In the genomic region with DNA sequence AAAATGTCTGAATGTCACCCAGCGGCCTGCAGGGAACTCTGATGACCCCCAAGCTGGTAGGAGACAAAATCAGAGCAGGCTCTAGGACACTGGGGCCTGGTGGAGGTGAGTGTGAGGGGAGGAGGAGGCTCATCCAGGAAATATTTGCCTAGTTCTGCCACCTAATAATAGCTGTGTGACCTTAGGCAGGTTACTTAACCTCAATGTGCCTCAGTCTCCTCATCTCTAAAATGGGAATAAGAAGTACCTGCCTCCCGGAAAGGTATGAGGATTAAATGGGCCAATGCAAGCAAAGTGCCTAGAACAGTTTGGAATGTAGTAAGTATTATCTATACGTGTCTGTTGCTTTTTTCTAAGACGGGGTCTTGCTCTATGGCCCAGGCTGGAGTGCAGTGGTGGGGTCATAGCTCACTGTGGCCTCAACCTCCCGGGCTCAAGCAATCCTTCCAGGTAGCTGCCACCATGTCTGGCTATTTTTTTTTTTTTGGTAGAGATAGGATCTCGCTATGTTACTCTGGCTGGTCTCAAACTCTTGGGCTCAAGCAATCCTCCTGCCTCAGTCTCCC, we compare ENCODE assay signal across 20 cellular contexts.
DNase-seq lines count a peak whose midpoint lies in the region; ATAC-seq and TF ChIP-seq lines count a peak whose summit lies in the region.
"Had no signal": no experiment of that assay in that cellular context is flagged by ENCODE, and none has a peak within 500 bp of the region (broad histone marks: within the 10 kb centered on the region; RNA-seq: fewer than 3 reads in every experiment).

No MANE protein-coding gene starts in this region.

- no peak for DNase-seq in activated CD4-positive, alpha-beta memory T cell treated with anti-CD3 and anti-CD28 coated beads, Interleukin-2, amount 10 ng/mL, durations not matched to agents 7 days and 5 days
- DNase-seq in activated CD4-positive, alpha-beta memory T cell treated with anti-CD3 and anti-CD28 coated beads for 36 hours = no peak
- DNase-seq in effector memory CD4-positive, alpha-beta T cell = no peak
- DNase-seq in stimulated activated naive B cell treated with anti-CD40 and anti-IgM and Interleukin-4, amounts not matched to agents 10 μg/mL and 1 μg/mL and 100 μg/mL, for 72 hours = no peak
- DNase-seq in NCI-H2081 (lab: John Stamatoyannopoulos, UW) = no peak
- no peak for DNase-seq in mammary epithelial cell
- DNase-seq: 8988T; activated CD8-positive, alpha-beta memory T cell treated with anti-CD3 and anti-CD28 coated beads, Interleukin-2, amount 10 ng/mL, durations not matched to agents 7 days and 5 days; brain microvascular endothelial cell; IMR-90; kidney glomerular epithelial cell; MG63; NCI-H526 treated with DMSO at 0.1 percent for 48 hours; nucleus accumbens; trophoblast cell had no signal

- no peak overlapping the region for H3K4me3 Mint-ChIP-seq in activated CD4-positive, alpha-beta memory T cell treated with anti-CD3 and anti-CD28 coated beads, Interleukin-2, amount 10 ng/mL, durations not matched to agents 7 days and 5 days
- H3K4me3 Mint-ChIP-seq in activated CD4-positive, alpha-beta memory T cell treated with anti-CD3 and anti-CD28 coated beads for 36 hours = no peak overlapping the region
- no peak overlapping the region for H3K4me3 Mint-ChIP-seq in stimulated activated naive B cell treated with anti-CD40 and anti-IgM and Interleukin-4, amounts not matched to agents 10 μg/mL and 1 μg/mL and 100 μg/mL, for 72 hours
- H3K4me3 Mint-ChIP-seq: activated CD8-positive, alpha-beta memory T cell treated with anti-CD3 and anti-CD28 coated beads, Interleukin-2, amount 10 ng/mL, durations not matched to agents 7 days and 5 days had no signal

- dilution Hi-C loops in mammary epithelial cell (cut with HindIII; ENCODE audit: low sequenced_read_pairs) = loop anchor here (5.0 kb wide), 2 partner anchors 89 to 259 kb away; no protein-coding TSS in a partner anchor

- intact Hi-C loops in activated CD4-positive, alpha-beta memory T cell treated with anti-CD3 and anti-CD28 coated beads for 36 hours (cut with micrococcal nuclease) = loop anchor here (2.0 to 10.0 kb wide), 4 partner anchors 154 to 447 kb away; partner anchors contain the start of genes KCTD20 and PXT1
- intact Hi-C loops in mammary epithelial cell (cut with micrococcal nuclease) = loop anchor here (2.0 to 5.0 kb wide), 4 partner anchors 69 to 631 kb away; no protein-coding TSS in a partner anchor

- peak overlapping the region; percentile 59; the same call in 1 of the 2 replicates for H3K9ac ChIP-seq in OCI-LY3 (ENCODE audit: low read length)
- no peak overlapping the region for H3K9ac ChIP-seq in mammary epithelial cell (ENCODE audit: insufficient read depth, low read length)

- BruUV-seq in mammary epithelial cell (replicated peaks; lab: Mats Ljungman, UMichigan) = no TSS peak

- peak overlapping the region; percentile 90 for H3K27ac Mint-ChIP-seq in activated CD4-positive, alpha-beta memory T cell treated with anti-CD3 and anti-CD28 coated beads, Interleukin-2, amount 10 ng/mL, durations not matched to agents 7 days and 5 days
- no peak overlapping the region for H3K27ac Mint-ChIP-seq in activated CD4-positive, alpha-beta memory T cell treated with anti-CD3 and anti-CD28 coated beads for 36 hours
- H3K27ac Mint-ChIP-seq in stimulated activated naive B cell treated with anti-CD40 and anti-IgM and Interleukin-4, amounts not matched to agents 10 μg/mL and 1 μg/mL and 100 μg/mL, for 72 hours = peak overlapping the region; percentile 65

- no peaks in the 10 kb centered on the region for H3K79me2 ChIP-seq in OCI-LY3 (ENCODE audit: low read length)
- no peaks in the 10 kb centered on the region for H3K79me2 ChIP-seq in mammary epithelial cell (ENCODE audit: insufficient read depth, low read length)

- H3K27me3 ChIP-seq in OCI-LY3 (ENCODE audit: low read depth, low read length) = no peaks in the 10 kb centered on the region
- no peaks in the 10 kb centered on the region for H3K27me3 ChIP-seq in effector memory CD4-positive, alpha-beta T cell (replicated peaks; ENCODE audit: control insufficient read depth, insufficient read depth, low read length, poor library complexity, severe bottlenecking)
- H3K27me3 ChIP-seq in mammary epithelial cell (ENCODE audit: insufficient read depth, low read length) = no peaks in the 10 kb centered on the region
- H3K27me3 ChIP-seq: brain microvascular endothelial cell, MG63 had no signal

- CTCF ChIA-PET in activated CD4-positive, alpha-beta memory T cell treated with anti-CD3 and anti-CD28 coated beads, Interleukin-2, amount 10 ng/mL, durations not matched to agents 7 days and 5 days (lab: Charles Lee) = interaction anchor here (0.6 to 10.7 kb wide), 18 partner anchors 10 to 418 kb away, joined by 3 to 174 read pairs (median 8); partner anchors contain the start of gene CDKN1A
- CTCF ChIA-PET in activated CD4-positive, alpha-beta memory T cell treated with anti-CD3 and anti-CD28 coated beads for 36 hours (lab: Charles Lee) = interaction anchor here (0.6 to 9.6 kb wide), 23 partner anchors 10 to 335 kb away, joined by 3 to 106 read pairs (median 9); partner anchors contain the start of genes CDKN1A, PPIL1 and RAB44
- CTCF ChIA-PET in mammary epithelial cell (lab: Charles Lee; ENCODE audit: low non-redundant PET) = no interaction called here

- H2AFZ ChIP-seq in OCI-LY3 (ENCODE audit: low read depth, low read length) (no peak overlapping the region), mammary epithelial cell (ENCODE audit: low read depth, low read length) (no peak overlapping the region)

- no peaks in the 10 kb centered on the region for H3K9me3 Mint-ChIP-seq in activated CD4-positive, alpha-beta memory T cell treated with anti-CD3 and anti-CD28 coated beads, Interleukin-2, amount 10 ng/mL, durations not matched to agents 7 days and 5 days
- H3K9me3 Mint-ChIP-seq in activated CD4-positive, alpha-beta memory T cell treated with anti-CD3 and anti-CD28 coated beads for 36 hours = no peaks in the 10 kb centered on the region
- no peaks in the 10 kb centered on the region for H3K9me3 Mint-ChIP-seq in stimulated activated naive B cell treated with anti-CD40 and anti-IgM and Interleukin-4, amounts not matched to agents 10 μg/mL and 1 μg/mL and 100 μg/mL, for 72 hours

- H3K36me3 Mint-ChIP-seq in activated CD4-positive, alpha-beta memory T cell treated with anti-CD3 and anti-CD28 coated beads, Interleukin-2, amount 10 ng/mL, durations not matched to agents 7 days and 5 days (ENCODE audit: low read depth) = no peaks in the 10 kb centered on the region
- no peaks in the 10 kb centered on the region for H3K36me3 Mint-ChIP-seq in activated CD4-positive, alpha-beta memory T cell treated with anti-CD3 and anti-CD28 coated beads for 36 hours
- H3K36me3 Mint-ChIP-seq in stimulated activated naive B cell treated with anti-CD40 and anti-IgM and Interleukin-4, amounts not matched to agents 10 μg/mL and 1 μg/mL and 100 μg/mL, for 72 hours = no peaks in the 10 kb centered on the region
- H3K36me3 Mint-ChIP-seq: activated CD8-positive, alpha-beta memory T cell treated with anti-CD3 and anti-CD28 coated beads, Interleukin-2, amount 10 ng/mL, durations not matched to agents 7 days and 5 days had no signal

- TF ChIP-seq CTCF in OCI-LY3 (IDR thresholded peaks at IDR 0.05; ENCODE audit: low read depth, low read length) (no peak), mammary epithelial cell (conservative IDR thresholded peaks at IDR 0.05 in 1 of 2, IDR thresholded peaks at IDR 0.05 in 1 of 2; ENCODE audit: extremely low read depth in 1 of 2, insufficient read depth in 1 of 2, low read depth in 1 of 2, low read length in 2 of 2) (no peak)

- no peaks in the 10 kb centered on the region for H3K9me3 ChIP-seq in OCI-LY3 (ENCODE audit: insufficient read depth, low read length)
- H3K9me3 ChIP-seq in effector memory CD4-positive, alpha-beta T cell (ENCODE audit: control insufficient read depth, low read length) = no peaks in the 10 kb centered on the region
- H3K9me3 ChIP-seq in mammary epithelial cell (replicated peaks; ENCODE audit: insufficient read depth, low read length) = no peaks in the 10 kb centered on the region
- H3K9me3 ChIP-seq: MG63 had no signal

- H3K27me3 Mint-ChIP-seq in activated CD4-positive, alpha-beta memory T cell treated with anti-CD3 and anti-CD28 coated beads, Interleukin-2, amount 10 ng/mL, durations not matched to agents 7 days and 5 days = no peaks in the 10 kb centered on the region
- no peaks in the 10 kb centered on the region for H3K27me3 Mint-ChIP-seq in activated CD4-positive, alpha-beta memory T cell treated with anti-CD3 and anti-CD28 coated beads for 36 hours
- no peaks in the 10 kb centered on the region for H3K27me3 Mint-ChIP-seq in stimulated activated naive B cell treated with anti-CD40 and anti-IgM and Interleukin-4, amounts not matched to agents 10 μg/mL and 1 μg/mL and 100 μg/mL, for 72 hours
- H3K27me3 Mint-ChIP-seq: activated CD8-positive, alpha-beta memory T cell treated with anti-CD3 and anti-CD28 coated beads, Interleukin-2, amount 10 ng/mL, durations not matched to agents 7 days and 5 days had no signal

- no peak for ATAC-seq in stimulated activated naive B cell treated with anti-CD40 and anti-IgM and Interleukin-4, amounts not matched to agents 10 μg/mL and 1 μg/mL and 100 μg/mL, for 72 hours (replicated peaks)
- ATAC-seq in HG03439 (IDR thresholded peaks at IDR 0.05; ENCODE audit: unreplicated experiment) = no peak
- ATAC-seq: activated CD4-positive, CD25-positive, alpha-beta regulatory T cell treated with anti-CD3 and anti-CD28 coated beads, Interleukin-2, amount 50 U/mL, for 24 hours; activated CD8-positive, alpha-beta memory T cell treated with anti-CD3 and anti-CD28 coated beads, Interleukin-2, amount 10 ng/mL, durations not matched to agents 7 days and 5 days; SK-N-SH treated with all-trans-retinoic acid at 6 μM for 48 hours had no signal

- POLR2A ChIA-PET in activated CD4-positive, alpha-beta memory T cell treated with anti-CD3 and anti-CD28 coated beads, Interleukin-2, amount 10 ng/mL, durations not matched to agents 7 days and 5 days (lab: Charles Lee) = interaction anchor here (0.6 to 1.8 kb wide), 4 partner anchors 75 to 184 kb away, joined by 3 to 4 read pairs (median 4); no protein-coding TSS in a partner anchor
- POLR2A ChIA-PET in activated CD4-positive, alpha-beta memory T cell treated with anti-CD3 and anti-CD28 coated beads for 36 hours (lab: Charles Lee) = interaction anchor here (0.8 to 1.1 kb wide), 2 partner anchors 80 to 157 kb away, joined by 3 to 4 read pairs; partner anchors contain the start of gene CDKN1A

- H3K4me3 ChIP-seq in OCI-LY3 (ENCODE audit: low read length) = peak overlapping the region; percentile 75; the same call in 1 of the 2 replicates
- H3K4me3 ChIP-seq in effector memory CD4-positive, alpha-beta T cell (ENCODE audit: insufficient read depth, low read depth, low read length, poor library complexity, severe bottlenecking) = no peak overlapping the region
- no peak overlapping the region for H3K4me3 ChIP-seq in mammary epithelial cell (replicated peaks in 1 of 3; ENCODE audit: insufficient read depth in 1 of 3, low read depth in 2 of 3, low read length in 3 of 3)
- H3K4me3 ChIP-seq: lung, MG63 had no signal

- H3K4me2 ChIP-seq in OCI-LY3 (ENCODE audit: low read length) (peak overlapping the region; percentile 97), mammary epithelial cell (ENCODE audit: insufficient read depth, low read depth, low read length) (no peak overlapping the region)

- H3K36me3 ChIP-seq in OCI-LY3 (replicated peaks; ENCODE audit: low read depth, low read length) = no peaks in the 10 kb centered on the region
- H3K36me3 ChIP-seq in effector memory CD4-positive, alpha-beta T cell (ENCODE audit: control insufficient read depth, insufficient read depth, low read length) = no peaks in the 10 kb centered on the region
- H3K36me3 ChIP-seq in mammary epithelial cell (ENCODE audit: insufficient read depth, low read length) = no peaks in the 10 kb centered on the region
- H3K36me3 ChIP-seq: brain microvascular endothelial cell, MG63 had no signal

- 72% methylated on average over 6 of the region's 6 CpGs for WGBS in mammary epithelial cell (ENCODE audit: low coverage, missing lambda C conversion rate)

- in situ Hi-C loops in mammary epithelial cell (cut with MboI; ENCODE audit: low sequenced_read_pairs in 2 of 2) = loop anchor here in 1 of 2 donors (10.0 kb wide), 1 partner anchor 143 kb away; no protein-coding TSS in a partner anchor

- peaks cover 59% of the 10 kb centered on the region for H3K4me1 Mint-ChIP-seq in activated CD4-positive, alpha-beta memory T cell treated with anti-CD3 and anti-CD28 coated beads, Interleukin-2, amount 10 ng/mL, durations not matched to agents 7 days and 5 days
- peaks cover 49% of the 10 kb centered on the region for H3K4me1 Mint-ChIP-seq in activated CD4-positive, alpha-beta memory T cell treated with anti-CD3 and anti-CD28 coated beads for 36 hours (ENCODE audit: low read depth)
- peaks cover 60 to 70% of the 10 kb centered on the region in 2 donors for H3K4me1 Mint-ChIP-seq in stimulated activated naive B cell treated with anti-CD40 and anti-IgM and Interleukin-4, amounts not matched to agents 10 μg/mL and 1 μg/mL and 100 μg/mL, for 72 hours

- peak overlapping the region; percentile 76 for H3K27ac ChIP-seq in OCI-LY3 (ENCODE audit: low read length)
- peak overlapping the region; percentile 88 for H3K27ac ChIP-seq in effector memory CD4-positive, alpha-beta T cell (ENCODE audit: insufficient read depth, low read length, poor library complexity, severe bottlenecking)
- H3K27ac ChIP-seq in mammary epithelial cell (ENCODE audit: insufficient read depth, low read depth, low read length) = no peak overlapping the region
- H3K27ac ChIP-seq: brain microvascular endothelial cell had no signal

- H3K4me1 ChIP-seq in OCI-LY3 (ENCODE audit: low read length) (peaks cover 65% of the 10 kb centered on the region), mammary epithelial cell (ENCODE audit: insufficient read depth, low read length) (peaks cover 4% of the 10 kb centered on the region)
- peaks cover 53% of the 10 kb centered on the region for H3K4me1 ChIP-seq in effector memory CD4-positive, alpha-beta T cell (ENCODE audit: control insufficient read depth, insufficient read depth, low read length, poor library complexity, severe bottlenecking)

- H4K20me1 ChIP-seq in OCI-LY3 (ENCODE audit: insufficient read depth, low read length) = no peaks in the 10 kb centered on the region
- no peaks in the 10 kb centered on the region for H4K20me1 ChIP-seq in mammary epithelial cell (ENCODE audit: insufficient read depth, low read length)
